29 cellular contexts compared by ENCODE assay signal in genomic region chr6:98452721-98453120, GRCh38.
"Had no signal": no experiment of that assay in that cellular context is flagged by ENCODE, and none has a peak within 500 bp of the region (broad histone marks: within the 10 kb centered on the region; RNA-seq: fewer than 3 reads in every experiment).

No MANE protein-coding gene starts in this region.

- DNase-seq: activated B cell treated with CpG ODN at 0.5 μM for 24 hours; activated CD4-positive, alpha-beta T cell treated with anti-CD3 and anti-CD28 coated beads for 48 hours; activated CD4-positive, alpha-beta T cell treated with anti-CD3 and anti-CD28 coated beads, Interleukin-2, amount 50 U/mL, for 1 hour; activated CD4-positive, alpha-beta T cell treated with anti-CD3 and anti-CD28 coated beads, Interleukin-2, amount 50 U/mL, for 48 hours; activated CD8-positive, alpha-beta memory T cell treated with anti-CD3 and anti-CD28 coated beads for 24 hours; activated CD8-positive, alpha-beta T cell treated with anti-CD3 and anti-CD28 coated beads for 36 hours; activated effector memory CD4-positive, alpha-beta T cell treated with Interleukin-2 at 50 U/mL for 16 hours; activated gamma-delta T cell treated with Interleukin-2 at 50 U/mL for 16 hours; activated naive CD4-positive, alpha-beta T cell treated with anti-CD3 and anti-CD28 coated beads, Interleukin-2, amount 50 U/mL, for 16 hours; activated naive CD4-positive, alpha-beta T cell treated with Interleukin-2 at 50 U/mL for 16 hours; activated T-cell treated with anti-CD3 and anti-CD28 coated beads, Interleukin-2, amount 50 U/mL, for 4 hours; amniotic stem cell; anterior cingulate cortex; brain microvascular endothelial cell; dorsolateral prefrontal cortex; effector memory CD4-positive, alpha-beta T cell; endodermal cell; foreskin fibroblast; head of caudate nucleus; T1000; WERI-Rb-1 had no signal

- H3K27me3 Mint-ChIP-seq: activated B cell treated with CpG ODN at 0.5 μM for 24 hours; activated CD8-positive, alpha-beta T cell treated with anti-CD3 and anti-CD28 coated beads for 36 hours; activated naive CD8-positive, alpha-beta T cell; activated T-helper 17 cell treated with anti-CD3 and anti-CD28 coated beads, Interleukin-2, amount 50 U/mL, for 72 hours; central memory CD8-positive, alpha-beta T cell; dendritic cell treated with granulocyte-macrophage colony-stimulating factor and Interleukin-4, amounts not matched to agents 40 ng/mL and 50 ng/mL, for 4 days had no signal

- H3K36me3 ChIP-seq: brain microvascular endothelial cell, WERI-Rb-1 had no signal

- ATAC-seq: activated CD4-positive, CD25-positive, alpha-beta regulatory T cell treated with anti-CD3 and anti-CD28 coated beads, Interleukin-2, amount 50 U/mL, for 24 hours; activated CD8-positive, alpha-beta T cell treated with anti-CD3 and anti-CD28 coated beads for 36 hours; activated T-cell treated with anti-CD3 and anti-CD28 coated beads, Interleukin-2, amount 50 U/mL, for 4 hours; activated T-helper 17 cell treated with anti-CD3 and anti-CD28 coated beads, Interleukin-2, amount 50 U/mL, for 72 hours; esophagus mucosa had no signal

- H3K4me1 Mint-ChIP-seq: activated B cell treated with CpG ODN at 0.5 μM for 24 hours; activated T-helper 17 cell treated with anti-CD3 and anti-CD28 coated beads, Interleukin-2, amount 50 U/mL, for 72 hours; central memory CD8-positive, alpha-beta T cell; endodermal cell had no signal

- H3K27me3 ChIP-seq: brain microvascular endothelial cell had no signal

- H3K4me3 Mint-ChIP-seq: activated B cell treated with CpG ODN at 0.5 μM for 24 hours; activated CD8-positive, alpha-beta T cell treated with anti-CD3 and anti-CD28 coated beads for 36 hours; activated naive CD8-positive, alpha-beta T cell; activated T-cell treated with anti-CD3 and anti-CD28 coated beads, Interleukin-2, amount 50 U/mL, for 4 hours; activated T-helper 17 cell treated with anti-CD3 and anti-CD28 coated beads, Interleukin-2, amount 50 U/mL, for 72 hours; central memory CD8-positive, alpha-beta T cell; dendritic cell treated with granulocyte-macrophage colony-stimulating factor and Interleukin-4, amounts not matched to agents 40 ng/mL and 50 ng/mL, for 4 days; endodermal cell; T-helper 2 cell treated with Interferon-gamma antibody and Interleukin-4, amounts not matched to agents 5 μg/mL and 100 μg/mL, for 36 hours had no signal

- H3K36me3 Mint-ChIP-seq: activated naive CD8-positive, alpha-beta T cell had no signal

- H3K4me3 ChIP-seq: coronary artery, dorsolateral prefrontal cortex had no signal

- H3K27ac Mint-ChIP-seq: activated B cell treated with CpG ODN at 0.5 μM for 24 hours; activated CD8-positive, alpha-beta T cell treated with anti-CD3 and anti-CD28 coated beads for 36 hours; activated naive CD8-positive, alpha-beta T cell; activated T-helper 17 cell treated with anti-CD3 and anti-CD28 coated beads, Interleukin-2, amount 50 U/mL, for 72 hours; dendritic cell treated with granulocyte-macrophage colony-stimulating factor and Interleukin-4, amounts not matched to agents 40 ng/mL and 50 ng/mL, for 4 days; endodermal cell; T-helper 2 cell treated with Interferon-gamma antibody and Interleukin-4, amounts not matched to agents 5 μg/mL and 100 μg/mL, for 36 hours had no signal

- H3K9me3 Mint-ChIP-seq: activated CD8-positive, alpha-beta T cell treated with anti-CD3 and anti-CD28 coated beads for 36 hours; activated T-cell treated with anti-CD3 and anti-CD28 coated beads, Interleukin-2, amount 50 U/mL, for 4 hours; activated T-helper 17 cell treated with anti-CD3 and anti-CD28 coated beads, Interleukin-2, amount 50 U/mL, for 72 hours; dendritic cell treated with granulocyte-macrophage colony-stimulating factor and Interleukin-4, amounts not matched to agents 40 ng/mL and 50 ng/mL, for 4 days; endodermal cell; T-helper 2 cell treated with Interferon-gamma antibody and Interleukin-4, amounts not matched to agents 5 μg/mL and 100 μg/mL, for 36 hours had no signal

- H3K27ac ChIP-seq: brain microvascular endothelial cell, coronary artery, dorsolateral prefrontal cortex, WERI-Rb-1 had no signal
